Comparison of ENCODE assay signal across 19 cellular contexts in the genomic region with DNA sequence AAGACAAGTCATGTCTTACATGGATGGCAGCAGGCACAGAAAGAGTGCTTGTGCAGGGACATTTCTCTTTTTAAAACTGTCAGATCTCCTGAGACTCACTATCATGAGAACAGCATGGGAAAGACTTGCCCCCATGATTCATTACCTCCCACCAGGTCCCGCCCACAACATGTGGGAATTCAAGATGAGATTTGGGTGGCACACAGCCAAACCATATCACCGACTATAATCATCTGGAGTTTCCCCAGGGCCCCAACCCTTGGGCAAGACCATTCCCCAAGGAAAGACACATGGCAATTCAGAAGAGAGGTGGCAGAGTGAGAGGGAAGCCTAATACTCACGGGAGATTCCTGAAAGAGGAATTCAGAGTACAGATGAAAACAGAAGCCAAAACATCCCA.
"Had no signal": no experiment of that assay in that cellular context is flagged by ENCODE, and none has a peak within 500 bp of the region (broad histone marks: within the 10 kb centered on the region; RNA-seq: fewer than 3 reads in every experiment).

No MANE protein-coding gene starts in this region.

- H3K4me1 ChIP-seq: suprapubic skin, upper lobe of left lung had no signal

- H3K4me3 Mint-ChIP-seq: activated B cell treated with CpG ODN at 0.5 μM for 24 hours; activated CD8-positive, alpha-beta T cell treated with anti-CD3 and anti-CD28 coated beads for 36 hours; activated naive CD8-positive, alpha-beta T cell; activated T-cell treated with anti-CD3 and anti-CD28 coated beads, Interleukin-2, amount 50 U/mL, for 4 hours; brain; central memory CD8-positive, alpha-beta T cell; natural killer cell; T-helper 17 cell had no signal

- DNase-seq: activated B cell treated with CpG ODN at 0.5 μM for 24 hours; activated CD4-positive, alpha-beta T cell treated with anti-CD3 and anti-CD28 coated beads for 48 hours; activated CD8-positive, alpha-beta T cell treated with anti-CD3 and anti-CD28 coated beads for 36 hours; activated effector memory CD4-positive, alpha-beta T cell treated with anti-CD3 and anti-CD28 coated beads, Interleukin-2, amount 50 U/mL, for 16 hours; activated T-cell treated with anti-CD3 and anti-CD28 coated beads, Interleukin-2, amount 50 U/mL, for 4 hours; effector CD8-positive, alpha-beta T cell; islet precursor cell; mammary epithelial cell; natural killer cell; posterior cingulate gyrus; right cardiac atrium; stimulated activated naive CD8-positive, alpha-beta T cell treated with anti-CD3 and anti-CD28 coated beads, Interleukin-15, Interleukin-2, amounts not matched to agents 100 U/mL and 50 U/mL, for 24 hours; T-helper 17 cell; upper lobe of left lung had no signal

- H3K27ac Mint-ChIP-seq: activated B cell treated with CpG ODN at 0.5 μM for 24 hours; activated CD8-positive, alpha-beta T cell treated with anti-CD3 and anti-CD28 coated beads for 36 hours; activated naive CD8-positive, alpha-beta T cell; natural killer cell; T-helper 17 cell had no signal

- H3K4me1 Mint-ChIP-seq: activated B cell treated with CpG ODN at 0.5 μM for 24 hours; central memory CD8-positive, alpha-beta T cell; natural killer cell; T-helper 17 cell had no signal

- H3K27me3 ChIP-seq: suprapubic skin, upper lobe of left lung had no signal

- H3K27ac ChIP-seq: suprapubic skin, upper lobe of left lung had no signal

- H3K4me3 ChIP-seq: mucosa of descending colon, suprapubic skin, upper lobe of left lung had no signal

- H3K36me3 ChIP-seq: suprapubic skin, upper lobe of left lung had no signal

- H3K36me3 Mint-ChIP-seq: activated naive CD8-positive, alpha-beta T cell had no signal

- ATAC-seq: activated CD8-positive, alpha-beta T cell treated with anti-CD3 and anti-CD28 coated beads for 36 hours; activated T-cell treated with anti-CD3 and anti-CD28 coated beads, Interleukin-2, amount 50 U/mL, for 4 hours; natural killer cell; right cardiac atrium; stimulated activated naive CD8-positive, alpha-beta T cell treated with anti-CD3 and anti-CD28 coated beads, Interleukin-15, Interleukin-2, amounts not matched to agents 100 U/mL and 50 U/mL, for 24 hours; T-helper 17 cell had no signal

- H3K9me3 Mint-ChIP-seq: activated CD8-positive, alpha-beta T cell treated with anti-CD3 and anti-CD28 coated beads for 36 hours; activated T-cell treated with anti-CD3 and anti-CD28 coated beads, Interleukin-2, amount 50 U/mL, for 4 hours; brain; central memory CD8-positive, alpha-beta T cell; natural killer cell had no signal

- H3K9me3 ChIP-seq: mucosa of descending colon, suprapubic skin, upper lobe of left lung had no signal

- H3K27me3 Mint-ChIP-seq: activated B cell treated with CpG ODN at 0.5 μM for 24 hours; activated CD8-positive, alpha-beta T cell treated with anti-CD3 and anti-CD28 coated beads for 36 hours; activated naive CD8-positive, alpha-beta T cell; central memory CD8-positive, alpha-beta T cell; T-helper 17 cell had no signal
